ENCODE assay signal across 1 cellular context in the genomic region with DNA sequence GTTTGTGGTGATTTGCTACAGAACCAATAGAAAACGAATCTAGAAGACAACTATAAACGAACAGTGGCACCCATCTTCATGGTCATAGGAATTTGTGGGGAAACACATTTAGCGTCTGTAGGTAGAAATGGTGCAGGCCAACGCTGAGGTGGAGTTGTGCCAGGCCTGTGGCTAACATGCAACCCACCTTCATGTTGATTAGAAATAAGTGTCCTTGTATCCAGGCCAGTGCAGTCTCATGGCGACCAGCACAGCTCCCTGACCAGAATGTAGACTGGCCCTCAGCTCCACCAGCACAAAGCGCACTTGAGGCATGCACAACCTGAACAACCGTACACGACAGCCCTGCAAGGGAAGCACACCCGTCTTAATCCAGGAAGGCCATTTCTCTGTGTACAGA.
TF ChIP-seq lines count a peak whose summit lies in the region.

No MANE protein-coding gene starts in this region.

TF ChIP-seq in K562, 482 proteins besides CTCF, POLR2A, EP300 and RAD21:
- TF ChIP-seq RBM25 (IDR thresholded peaks at IDR 0.05; ENCODE audit: low read depth, low read length, severe bottlenecking) = peak; percentile 71
- TF ChIP-seq MCM5 (IDR thresholded peaks at IDR 0.05; ENCODE audit: low read depth) = no peak
TF ChIP-seq in K562: peak in this region for 1.
